17 cellular contexts compared by ENCODE assay signal in the genomic region with DNA sequence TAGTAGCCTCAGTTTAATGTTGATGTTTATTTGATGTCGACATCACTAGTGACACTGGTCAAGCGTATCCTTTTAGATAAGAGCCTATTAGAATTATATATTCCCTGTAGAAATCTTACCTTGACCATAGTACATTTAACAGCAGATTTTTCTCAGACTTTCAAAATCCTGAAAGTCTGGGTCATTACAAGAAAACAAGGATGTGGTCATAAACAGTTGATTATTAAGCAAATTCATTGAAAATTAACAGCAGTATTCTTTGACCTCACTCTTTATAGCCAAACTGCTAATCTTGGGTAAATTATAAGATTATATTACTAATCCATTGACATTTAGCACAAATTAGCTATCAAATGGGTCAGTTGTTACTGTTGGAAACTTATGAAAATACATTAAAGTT.
DNase-seq lines count a peak whose midpoint lies in the region; ATAC-seq, FAIRE-seq and TF ChIP-seq lines count a peak whose summit lies in the region.
"Had no signal": no experiment of that assay in that cellular context is flagged by ENCODE, and none has a peak within 500 bp of the region (broad histone marks: within the 10 kb centered on the region; RNA-seq: fewer than 3 reads in every experiment).

No MANE protein-coding gene starts in this region.

- POLR2A ChIA-PET in HepG2 (lab: Yijun Ruan, JAX) = no interaction called here

- no peak for TF ChIP-seq EP300 in HepG2 (IDR thresholded peaks at IDR 0.05; ENCODE audit: low read depth in 2 of 2, low read length in 2 of 2)
- no peak for TF ChIP-seq EP300 in HepG2 (CRISPR knock-in tag; IDR thresholded peaks at IDR 0.05; ENCODE audit: borderline replicate concordance)

- in situ Hi-C loops in HepG2 (cut with HindIII; ENCODE audit: extremely low pct_ligation_motif_present, low pct_unique_long_range_greater_than_20kb) = no loop called here

- intact Hi-C loops in HepG2 (cut with micrococcal nuclease; ENCODE audit: unreplicated experiment) (no loop called here), psoas muscle (cut with DNase I) (loop anchor here in 1 of 2 donors (10.0 kb wide), 1 partner anchor 258 kb away; no protein-coding TSS in a partner anchor)

- H4K20me1 ChIP-seq in HepG2 (ENCODE audit: insufficient read depth, low read length) = no peaks in the 10 kb centered on the region
- H4K20me1 ChIP-seq: BLaER1 had no signal

- no peak overlapping the region for H3K4me2 ChIP-seq in HepG2 (ENCODE audit: low read depth, low read length)
- H3K4me2 ChIP-seq: BLaER1 had no signal

- BruUV-seq in HepG2 (replicated peaks; lab: Mats Ljungman, UMichigan) = no TSS peak

- TF ChIP-seq POLR2A in HepG2 (IDR thresholded peaks at IDR 0.05; ENCODE audit: insufficient read depth in 1 of 2, low read depth in 2 of 2, low read length in 2 of 2) (no peak), erythroblast (IDR thresholded peaks at IDR 0.05; ENCODE audit: low read length) (no peak)

- no peaks in the 10 kb centered on the region for H3K27me3 ChIP-seq in liver (ENCODE audit: control insufficient read depth in 4 of 4, insufficient read depth in 4 of 4, low read length in 3 of 4)
- no peaks in the 10 kb centered on the region for H3K27me3 ChIP-seq in HepG2 (ENCODE audit: control insufficient read depth in 1 of 2, insufficient read depth in 2 of 2, low read length in 2 of 2)
- H3K27me3 ChIP-seq in HUES48 (ENCODE audit: control insufficient read depth, insufficient read depth, low read length) = no peaks in the 10 kb centered on the region
- H3K27me3 ChIP-seq in psoas muscle (ENCODE audit: insufficient read depth in 3 of 3, low read length in 2 of 3) = no peaks in the 10 kb centered on the region
- H3K27me3 ChIP-seq: BLaER1 had no signal

- H3K4me3 ChIP-seq in liver (ENCODE audit: low read depth in 1 of 3, low read length in 3 of 3) (no peak overlapping the region), HepG2 (replicated peaks in 1 of 3; ENCODE audit: insufficient read depth in 1 of 3, low read depth in 2 of 3, low read length in 3 of 3) (no peak overlapping the region), HUES48 (ENCODE audit: low read depth, low read length) (no peak overlapping the region), psoas muscle (no peak overlapping the region)
- H3K4me3 ChIP-seq: BLaER1 had no signal

- H2AFZ ChIP-seq in HepG2 (ENCODE audit: low read length) = no peak overlapping the region

- TF ChIP-seq CTCF in liver (IDR thresholded peaks at IDR 0.05; ENCODE audit: low read depth, low read length, missing input control) (no peak), HepG2 (CRISPR knock-in tag; IDR thresholded peaks at IDR 0.05) (no peak), psoas muscle (IDR thresholded peaks at IDR 0.05) (no peak)

- peaks cover 0 to 41% (median 21%) of the 10 kb centered on the region in 4 donors for H3K4me1 ChIP-seq in liver (ENCODE audit: control insufficient read depth in 4 of 4, insufficient read depth in 4 of 4, low read length in 3 of 4)
- H3K4me1 ChIP-seq in HepG2 (ENCODE audit: insufficient read depth, low read length) = no peaks in the 10 kb centered on the region
- H3K4me1 ChIP-seq in HUES48 (ENCODE audit: control insufficient read depth, insufficient read depth, low read length) = peaks cover 9% of the 10 kb centered on the region; the same call in 1 of the 2 replicates
- H3K4me1 ChIP-seq in psoas muscle = peaks cover 78% of the 10 kb centered on the region
- H3K4me1 ChIP-seq: BLaER1, Caco-2 had no signal

- 49% methylated on average over 2 of the region's 2 CpGs for WGBS in liver
- 65% methylated on average over 2 of the region's 2 CpGs for WGBS in HepG2 (ENCODE audit: low lambda C conversion rate)
- 97 to 99% (median 98%) methylated on average over 2 of the region's 2 CpGs for WGBS in psoas muscle, 3 donors

- CTCF ChIA-PET in HepG2 (lab: Yijun Ruan, JAX; ENCODE audit: low intra/inter-chr PET ratio, low total read pairs) = no interaction called here

- H3K27ac ChIP-seq in liver (ENCODE audit: low read depth in 1 of 2, low read length in 2 of 2) (peak overlapping the region; percentile 32 to 46), HepG2 (ENCODE audit: extremely low read length, insufficient read depth, low read length) (no peak overlapping the region), HUES48 (ENCODE audit: low read depth, low read length) (peak overlapping the region; percentile 61), psoas muscle (peak overlapping the region; percentile 59)
- H3K27ac ChIP-seq: 22Rv1, BLaER1 had no signal

- TF ChIP-seq RAD21 in liver (IDR thresholded peaks at IDR 0.05) (no peak), HepG2 (CRISPR knock-in tag; IDR thresholded peaks at IDR 0.05) (no peak)

- H3K9ac ChIP-seq in liver (ENCODE audit: low read depth in 1 of 2, low read length in 2 of 2) (peak overlapping the region in 1 of 2 donors; percentile 44), HepG2 (ENCODE audit: insufficient read depth, low read depth, low read length) (no peak overlapping the region), HUES48 (ENCODE audit: low read depth, low read length) (no peak overlapping the region)
- H3K9ac ChIP-seq: BLaER1 had no signal

- ATAC-seq in HepG2 = no peak
- no peak for ATAC-seq in psoas muscle
- ATAC-seq in GM21381 (IDR thresholded peaks at IDR 0.05; ENCODE audit: unreplicated experiment) = no peak
- no peak for ATAC-seq in HG03457 (IDR thresholded peaks at IDR 0.05; ENCODE audit: unreplicated experiment)

- no peaks in the 10 kb centered on the region for H3K79me2 ChIP-seq in HepG2 (ENCODE audit: insufficient read depth, low read length)

- H3K9me3 ChIP-seq in liver (ENCODE audit: control insufficient read depth in 4 of 4, low read length in 3 of 4) = no peaks in the 10 kb centered on the region
- no peaks in the 10 kb centered on the region for H3K9me3 ChIP-seq in HepG2 (ENCODE audit: low read length)
- H3K9me3 ChIP-seq in HUES48 (ENCODE audit: control insufficient read depth, insufficient read depth, low read length) = no peaks in the 10 kb centered on the region
- H3K9me3 ChIP-seq in psoas muscle = no peaks in the 10 kb centered on the region
- H3K9me3 ChIP-seq: BLaER1, Caco-2 had no signal

- H3K36me3 ChIP-seq in liver (ENCODE audit: control insufficient read depth in 4 of 4, insufficient read depth in 3 of 4, low read depth in 1 of 4, low read length in 3 of 4) = no peaks in the 10 kb centered on the region
- H3K36me3 ChIP-seq in HepG2 (replicated peaks in 1 of 2; ENCODE audit: control insufficient read depth in 1 of 2, insufficient read depth in 2 of 2, low read length in 2 of 2) = no peaks in the 10 kb centered on the region
- H3K36me3 ChIP-seq in HUES48 (ENCODE audit: control insufficient read depth, insufficient read depth, low read length) = no peaks in the 10 kb centered on the region
- H3K36me3 ChIP-seq in psoas muscle (ENCODE audit: insufficient read depth in 1 of 2, low read depth in 1 of 2) = no peaks in the 10 kb centered on the region
- H3K36me3 ChIP-seq: BLaER1 had no signal

- no peak for FAIRE-seq in HepG2 (lab: Jason Lieb, UNC)

- no peak for DNase-seq in HepG2 (ENCODE audit: low spot score)
- DNase-seq in psoas muscle = no peak
- no peak for DNase-seq in NCI-H2227 (lab: John Stamatoyannopoulos, UW; ENCODE audit: unreplicated experiment)
- no peak for DNase-seq in erythroblast (lab: John Stamatoyannopoulos, UW)
- DNase-seq: AML-193; Caco-2; CD8-positive, alpha-beta memory T cell; DND-41; GF-D8; HCEC 1CT; HFFc6 had no signal

TF ChIP-seq in liver, 16 proteins besides CTCF, POLR2A, EP300 and RAD21:
- TF ChIP-seq JUND (IDR thresholded peaks at IDR 0.05) (no peak), HNF4A (conservative IDR thresholded peaks at IDR 0.05) (peak; percentile 17 to 25)

TF ChIP-seq in HepG2, 621 proteins besides CTCF, POLR2A, EP300 and RAD21 (continues in another document):
- no peak for TF ChIP-seq SMAD1 (CRISPR knock-in tag; IDR thresholded peaks at IDR 0.05; ENCODE audit: borderline replicate concordance, low read depth)
- no peak for TF ChIP-seq REPIN1 (CRISPR knock-in tag; IDR thresholded peaks at IDR 0.05; ENCODE audit: borderline replicate concordance, low read depth)
- TF ChIP-seq ZNF354B (CRISPR knock-in tag; IDR thresholded peaks at IDR 0.05) = no peak
- TF ChIP-seq, protein P1, sequence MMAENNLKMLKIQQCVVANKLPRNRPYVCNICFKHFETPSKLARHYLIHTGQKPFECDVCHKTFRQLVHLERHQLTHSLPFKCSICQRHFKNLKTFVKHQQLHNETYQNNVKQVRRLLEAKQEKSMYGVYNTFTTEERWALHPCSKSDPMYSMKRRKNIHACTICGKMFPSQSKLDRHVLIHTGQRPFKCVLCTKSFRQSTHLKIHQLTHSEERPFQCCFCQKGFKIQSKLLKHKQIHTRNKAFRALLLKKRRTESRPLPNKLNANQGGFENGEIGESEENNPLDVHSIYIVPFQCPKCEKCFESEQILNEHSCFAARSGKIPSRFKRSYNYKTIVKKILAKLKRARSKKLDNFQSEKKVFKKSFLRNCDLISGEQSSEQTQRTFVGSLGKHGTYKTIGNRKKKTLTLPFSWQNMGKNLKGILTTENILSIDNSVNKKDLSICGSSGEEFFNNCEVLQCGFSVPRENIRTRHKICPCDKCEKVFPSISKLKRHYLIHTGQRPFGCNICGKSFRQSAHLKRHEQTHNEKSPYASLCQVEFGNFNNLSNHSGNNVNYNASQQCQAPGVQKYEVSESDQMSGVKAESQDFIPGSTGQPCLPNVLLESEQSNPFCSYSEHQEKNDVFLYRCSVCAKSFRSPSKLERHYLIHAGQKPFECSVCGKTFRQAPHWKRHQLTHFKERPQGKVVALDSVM (CRISPR knock-in tag; IDR thresholded peaks at IDR 0.05) = no peak
- no peak for TF ChIP-seq ARID3A (IDR thresholded peaks at IDR 0.05; ENCODE audit: low read depth, low read length)
- no peak for TF ChIP-seq NFYC (CRISPR knock-in tag; IDR thresholded peaks at IDR 0.05)
- no peak for TF ChIP-seq SP4 (CRISPR knock-in tag; IDR thresholded peaks at IDR 0.05)
- TF ChIP-seq ZNF672 (CRISPR knock-in tag; IDR thresholded peaks at IDR 0.05) = no peak
